ENCODE assay signal across 1 cellular context in genomic region chr15:70523634-70524033, GRCh38.
TF ChIP-seq lines count a peak whose summit lies in the region.

No MANE protein-coding gene starts in this region.

TF ChIP-seq in GM23338, 12 proteins besides CTCF, POLR2A, EP300 and RAD21 (continued from another document):
- TF ChIP-seq EZH2phosphoT487 (IDR thresholded peaks at IDR 0.05; ENCODE audit: unreplicated experiment) (no peak), STAT1 (IDR thresholded peaks at IDR 0.05; ENCODE audit: unreplicated experiment) (no peak), JUNB (IDR thresholded peaks at IDR 0.05; ENCODE audit: unreplicated experiment) (no peak), ETS1 (IDR thresholded peaks at IDR 0.05) (no peak), EZH2 (IDR thresholded peaks at IDR 0.05; ENCODE audit: low read depth, unreplicated experiment) (no peak), ZNF114 (CRISPR knock-in tag; IDR thresholded peaks at IDR 0.05) (no peak), ZNF462 (CRISPR knock-in tag; IDR thresholded peaks at IDR 0.05) (no peak), POLR2AphosphoS5 (IDR thresholded peaks at IDR 0.05; ENCODE audit: low read depth) (no peak), NANOG (IDR thresholded peaks at IDR 0.05; ENCODE audit: borderline replicate concordance) (no peak)
